ENCODE assay signal across 12 cellular contexts in the genomic region with DNA sequence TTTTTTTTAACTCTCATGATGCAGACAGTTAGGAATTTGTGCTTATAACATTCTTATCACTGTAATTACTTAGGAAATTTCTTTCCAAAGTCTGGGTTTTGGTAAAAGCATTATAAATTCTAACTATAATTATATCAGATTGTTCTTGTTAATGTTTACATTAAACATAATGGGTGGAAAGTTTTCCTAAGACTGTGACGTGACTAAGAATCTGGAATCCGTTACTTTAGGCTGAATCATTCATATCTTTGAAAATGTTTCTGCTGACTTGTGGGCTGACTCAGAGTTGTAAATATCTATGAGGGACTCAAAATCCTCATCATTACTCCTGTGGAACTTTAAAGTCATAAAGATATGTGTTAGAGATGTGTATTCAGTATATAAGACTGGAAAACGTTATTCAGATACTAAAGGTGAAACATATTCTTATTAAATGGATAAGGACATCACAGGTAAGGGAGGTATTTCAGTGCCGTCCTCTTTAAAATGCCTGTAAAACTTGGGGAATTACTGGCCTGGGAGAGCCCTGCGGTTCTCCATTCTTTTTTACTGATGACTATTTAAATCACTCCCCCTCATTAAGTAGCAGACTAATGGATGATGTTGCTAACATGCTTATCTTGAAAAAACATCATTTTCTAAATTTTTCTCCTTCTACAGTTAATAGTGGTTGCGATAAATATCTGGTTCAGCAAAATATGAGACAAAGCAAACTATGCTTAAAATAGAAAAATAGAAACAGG.
DNase-seq lines count a peak whose midpoint lies in the region; ATAC-seq and TF ChIP-seq lines count a peak whose summit lies in the region.
"Had no signal": no experiment of that assay in that cellular context is flagged by ENCODE, and none has a peak within 500 bp of the region (broad histone marks: within the 10 kb centered on the region; RNA-seq: fewer than 3 reads in every experiment).

No MANE protein-coding gene starts in this region.

- peaks cover 25% of the 10 kb centered on the region for H3K4me1 ChIP-seq in adipocyte (ENCODE audit: control insufficient read depth, insufficient read depth, low read length)
- H3K4me1 ChIP-seq in foreskin keratinocyte: peaks cover 15% of the 10 kb centered on the region
- H3K4me1 ChIP-seq in smooth muscle cell (ENCODE audit: low read depth): peaks cover 31% of the 10 kb centered on the region
- H3K4me1 ChIP-seq: HAP-1 had no signal

- TF ChIP-seq CTCF in foreskin keratinocyte (conservative IDR thresholded peaks at IDR 0.05) (no peak), smooth muscle cell (IDR thresholded peaks at IDR 0.05; ENCODE audit: borderline replicate concordance, insufficient read depth, poor library complexity, severe bottlenecking) (no peak)

- H3K9me3 ChIP-seq in adipocyte (ENCODE audit: control insufficient read depth, low read length): no peaks in the 10 kb centered on the region
- no peaks in the 10 kb centered on the region for H3K9me3 ChIP-seq in smooth muscle cell (replicated peaks; ENCODE audit: low read depth)
- H3K9me3 ChIP-seq: HAP-1 had no signal

- WGBS in smooth muscle cell (ENCODE audit: low lambda C conversion rate): under 1% methylated on average over 6 of the region's 6 CpGs

- peak; percentile 97 for ATAC-seq in foreskin keratinocyte
- no peak for ATAC-seq in HG03469 (IDR thresholded peaks at IDR 0.05; ENCODE audit: unreplicated experiment)

- H3K9ac ChIP-seq in adipocyte (ENCODE audit: low read length) (peak overlapping the region; percentile 50), smooth muscle cell (ENCODE audit: low read depth) (peak overlapping the region; percentile 74)

- no peaks in the 10 kb centered on the region for H3K27me3 ChIP-seq in adipocyte (replicated peaks; ENCODE audit: control insufficient read depth, insufficient read depth, low read length)
- H3K27me3 ChIP-seq in foreskin keratinocyte: no peaks in the 10 kb centered on the region
- H3K27me3 ChIP-seq in smooth muscle cell (ENCODE audit: low read depth): no peaks in the 10 kb centered on the region

- H3K4me3 ChIP-seq in adipocyte (ENCODE audit: low read length) (peak overlapping the region; percentile 46), smooth muscle cell (peak overlapping the region; percentile 16)
- H3K4me3 ChIP-seq: HAP-1 had no signal

- peak overlapping the region; percentile 76 for H3K4me2 ChIP-seq in smooth muscle cell

- H3K36me3 ChIP-seq in adipocyte (ENCODE audit: control insufficient read depth, insufficient read depth, low read length, severe bottlenecking) (peaks cover 4% of the 10 kb centered on the region), smooth muscle cell (ENCODE audit: low read depth) (no peaks in the 10 kb centered on the region)
- H3K36me3 ChIP-seq: HAP-1 had no signal

- H3F3A ChIP-seq in smooth muscle cell (ENCODE audit: low read depth): peaks cover 9% of the 10 kb centered on the region

- no peaks in the 10 kb centered on the region for H4K20me1 ChIP-seq in smooth muscle cell (ENCODE audit: low read depth)

- peak overlapping the region; percentile 60 for H2AFZ ChIP-seq in smooth muscle cell (ENCODE audit: low read depth)

- H3K27ac ChIP-seq in foreskin keratinocyte: peak overlapping the region; percentile 0
- H3K27ac ChIP-seq in smooth muscle cell (ENCODE audit: low read depth): peak overlapping the region; percentile 95

- H3K79me2 ChIP-seq in smooth muscle cell (ENCODE audit: low read depth): no peaks in the 10 kb centered on the region

- in situ Hi-C loops in KBM-7 (cut with MboI; ENCODE audit: low pct_unique_long_range_greater_than_20kb, low sequenced_read_pairs): no loop called here

- peak; percentile 91 for DNase-seq in HCEC 1CT
- DNase-seq in adipocyte (ENCODE audit: low read depth): peak; percentile 95
- peak; percentile 69 to 81 for DNase-seq in foreskin keratinocyte
- DNase-seq in smooth muscle cell (lab: John Stamatoyannopoulos, UW; ENCODE audit: unreplicated experiment): no peak
- no peak for DNase-seq in COR-L47 (lab: John Stamatoyannopoulos, UW)
- no peak for DNase-seq in KBM-7
- no peak for DNase-seq in stimulated activated CD8-positive, alpha-beta memory T cell treated with anti-CD3 and anti-CD28 coated beads, Interleukin-4, amount 100 ng/mL, for 48 hours
- DNase-seq: activated CD4-positive, alpha-beta T cell treated with anti-CD3 and anti-CD28 coated beads for 48 hours; GF-D8; NCI-H187 treated with DMSO at 0.1 percent for 48 hours had no signal

Comparison
In these comparisons a context has a peak if more than half of its experiments do, and no peak if none do; other contexts are left out.
1. DNase-seq: peak in HCEC 1CT (single experiment), adipocyte (single experiment) and foreskin keratinocyte (2 of 2); none in smooth muscle cell (single experiment), COR-L47 (single experiment), KBM-7 (single experiment) and stimulated activated CD8-positive, alpha-beta memory T cell treated with anti-CD3 and anti-CD28 coated beads, Interleukin-4, amount 100 ng/mL, for 48 hours (single experiment).